ENCODE assay signal across 8 cellular contexts in genomic region chr1:47709302-47710074, GRCh38.
DNase-seq lines count a peak whose midpoint lies in the region; TF ChIP-seq lines count a peak whose summit lies in the region.

No MANE protein-coding gene starts in this region.

- peak; percentile 23; the same call in 1 of the 2 replicates for TF ChIP-seq CTCF in MM.1S (IDR thresholded peaks at IDR 0.05; ENCODE audit: low read length)
- TF ChIP-seq CTCF in ascending aorta (IDR thresholded peaks at IDR 0.05): peak; percentile 32 to 44 (median 41)
- TF ChIP-seq CTCF in smooth muscle cell (IDR thresholded peaks at IDR 0.05; ENCODE audit: borderline replicate concordance, insufficient read depth, poor library complexity, severe bottlenecking): peak; percentile 36

- intact Hi-C loops in ascending aorta (cut with DNase I): loop anchor here (1.0 to 5.0 kb wide), 5 partner anchors 139 to 277 kb away; no protein-coding TSS in a partner anchor

- no peak overlapping the region for H3K27ac ChIP-seq in MM.1S (ENCODE audit: low read length)
- H3K27ac ChIP-seq in ascending aorta: peak overlapping the region in 1 of 2 donors; percentile 43
- no peak overlapping the region for H3K27ac ChIP-seq in smooth muscle cell (ENCODE audit: low read depth)

- no peaks in the 10 kb centered on the region for H3K9me3 ChIP-seq in MM.1S (replicated peaks; ENCODE audit: insufficient read depth, low read length)
- no peaks in the 10 kb centered on the region for H3K9me3 ChIP-seq in ascending aorta
- H3K9me3 ChIP-seq in smooth muscle cell (replicated peaks; ENCODE audit: low read depth): no peaks in the 10 kb centered on the region

- H3K36me3 ChIP-seq in MM.1S (replicated peaks; ENCODE audit: insufficient read depth, low read length) (no peaks in the 10 kb centered on the region), ascending aorta (no peaks in the 10 kb centered on the region), smooth muscle cell (ENCODE audit: low read depth) (no peaks in the 10 kb centered on the region)

- H3K4me2 ChIP-seq in MM.1S (ENCODE audit: low read depth, low read length): peak overlapping the region; percentile 96
- peak overlapping the region; percentile 81 for H3K4me2 ChIP-seq in smooth muscle cell

- H3F3A ChIP-seq in MM.1S (ENCODE audit: insufficient read depth, low read length) (peaks cover 6% of the 10 kb centered on the region), smooth muscle cell (ENCODE audit: low read depth) (no peaks in the 10 kb centered on the region)

- under 1% methylated on average over 80 of the region's 81 CpGs for WGBS in smooth muscle cell (ENCODE audit: low lambda C conversion rate)

- H3K79me2 ChIP-seq in MM.1S (ENCODE audit: low read length): no peaks in the 10 kb centered on the region
- H3K79me2 ChIP-seq in smooth muscle cell (ENCODE audit: low read depth): no peaks in the 10 kb centered on the region

- H3K9me2 ChIP-seq in MM.1S (replicated peaks; ENCODE audit: insufficient read depth, low read length): no peaks in the 10 kb centered on the region

- DNase-seq in DMS53 treated with DMSO at 0.1 percent for 48 hours (lab: John Stamatoyannopoulos, UW; ENCODE audit: unreplicated experiment) (peak; percentile 40), MM.1S (no peak), ascending aorta (ENCODE audit: low spot score in 2 of 2) (no peak), smooth muscle cell (lab: John Stamatoyannopoulos, UW; ENCODE audit: unreplicated experiment) (no peak), NCI-H187 (lab: John Stamatoyannopoulos, UW) (no peak), NOMO-1 (lab: John Stamatoyannopoulos, UW; ENCODE audit: unreplicated experiment in 2 of 2) (no peak), cortex of kidney (lab: John Stamatoyannopoulos, UW) (no peak)

- H3K4me1 ChIP-seq in MM.1S (ENCODE audit: low read length) (peaks cover 11% of the 10 kb centered on the region), ascending aorta (peaks cover 12 to 13% of the 10 kb centered on the region in 2 donors), smooth muscle cell (ENCODE audit: low read depth) (peaks cover 12% of the 10 kb centered on the region)

- H3K9ac ChIP-seq in MM.1S (ENCODE audit: low read length) (no peak overlapping the region), smooth muscle cell (ENCODE audit: low read depth) (no peak overlapping the region)

- peak overlapping the region; percentile 56 for H2AFZ ChIP-seq in MM.1S (ENCODE audit: low read length)
- no peak overlapping the region for H2AFZ ChIP-seq in smooth muscle cell (ENCODE audit: low read depth)

- H3K27me3 ChIP-seq in MM.1S (replicated peaks; ENCODE audit: insufficient read depth, low read length): peaks cover 31% of the 10 kb centered on the region
- no peaks in the 10 kb centered on the region for H3K27me3 ChIP-seq in ascending aorta
- peaks cover 98% of the 10 kb centered on the region for H3K27me3 ChIP-seq in smooth muscle cell (ENCODE audit: low read depth)

- H4K20me1 ChIP-seq in MM.1S (ENCODE audit: insufficient read depth, low read length) (no peaks in the 10 kb centered on the region), smooth muscle cell (ENCODE audit: low read depth) (no peaks in the 10 kb centered on the region)

- H3K4me3 ChIP-seq in MM.1S (ENCODE audit: low read length): peak overlapping the region; percentile 54
- H3K4me3 ChIP-seq in ascending aorta: peak overlapping the region; percentile 40 to 65
- H3K4me3 ChIP-seq in iPS-11a (ENCODE audit: low read depth, low read length): peak overlapping the region; percentile 33
- peak overlapping the region; percentile 41 for H3K4me3 ChIP-seq in smooth muscle cell
